ENCODE assay signal across 9 cellular contexts in genomic region chrX:47030339-47030738, GRCh38. TPM values are rescaled to one million over a fixed set of nuclear protein-coding genes. Genes with fewer than 3 reads are reported as not detected.
DNase-seq lines count a peak whose midpoint lies in the region; ATAC-seq and TF ChIP-seq lines count a peak whose summit lies in the region.
"Had no signal": no experiment of that assay in that cellular context is flagged by ENCODE, and none has a peak within 500 bp of the region (broad histone marks: within the 10 kb centered on the region; RNA-seq: fewer than 3 reads in every experiment).

No MANE protein-coding gene starts in this region.

- H3K9me2 ChIP-seq in hepatocyte (replicated peaks; ENCODE audit: insufficient read depth): no peaks in the 10 kb centered on the region

- no peak overlapping the region for H3K4me2 ChIP-seq in hepatocyte

- no peaks in the 10 kb centered on the region for H3K4me1 Mint-ChIP-seq in activated CD8-positive, alpha-beta T cell treated with anti-CD3 and anti-CD28 coated beads for 36 hours (ENCODE audit: low read depth)

- H3K36me3 ChIP-seq in hepatocyte (replicated peaks; ENCODE audit: insufficient read depth, low read depth): no peaks in the 10 kb centered on the region
- H3K36me3 ChIP-seq in suprapubic skin: no peaks in the 10 kb centered on the region

- peak; percentile 62 for TF ChIP-seq CTCF in GM12873 (IDR thresholded peaks at IDR 0.05; ENCODE audit: insufficient read depth, low read depth, low read length, missing control alignments)
- peak; percentile 63 for TF ChIP-seq CTCF in activated CD8-positive, alpha-beta T cell treated with anti-CD3 and anti-CD28 coated beads for 36 hours (IDR thresholded peaks at IDR 0.05)
- peak; percentile 60 for TF ChIP-seq CTCF in hepatocyte (IDR thresholded peaks at IDR 0.05; ENCODE audit: poor library complexity)
- TF ChIP-seq CTCF in suprapubic skin (IDR thresholded peaks at IDR 0.05): peak; percentile 5 to 31

- TF ChIP-seq EP300 in suprapubic skin (IDR thresholded peaks at IDR 0.05): no peak

- H3K27me3 Mint-ChIP-seq in activated CD8-positive, alpha-beta T cell treated with anti-CD3 and anti-CD28 coated beads for 36 hours: no peaks in the 10 kb centered on the region

- no peak for TF ChIP-seq POLR2A in suprapubic skin (IDR thresholded peaks at IDR 0.05)

- H3K9me3 Mint-ChIP-seq in activated CD8-positive, alpha-beta T cell treated with anti-CD3 and anti-CD28 coated beads for 36 hours: no peaks in the 10 kb centered on the region

- peak; percentile 39 for DNase-seq in AG20443 (ENCODE audit: low spot score)
- peak; percentile 68 for DNase-seq in NCI-H2107 treated with DMSO at 0.1 percent for 48 hours (lab: John Stamatoyannopoulos, UW; ENCODE audit: unreplicated experiment)
- peak; percentile 6 for DNase-seq in activated CD8-positive, alpha-beta T cell treated with anti-CD3 and anti-CD28 coated beads for 36 hours
- peak; percentile 71 for DNase-seq in hepatocyte (ENCODE audit: low spot score)
- no peak for DNase-seq in suprapubic skin (ENCODE audit: low spot score in 2 of 2)
- DNase-seq in cortex of kidney (lab: John Stamatoyannopoulos, UW): no peak

- H3K9me3 ChIP-seq in hepatocyte (ENCODE audit: low read depth) (no peaks in the 10 kb centered on the region), suprapubic skin (no peaks in the 10 kb centered on the region)
- H3K9me3 ChIP-seq: mucosa of descending colon had no signal

- no peak overlapping the region for H3K27ac Mint-ChIP-seq in activated CD8-positive, alpha-beta T cell treated with anti-CD3 and anti-CD28 coated beads for 36 hours

- H3K36me3 Mint-ChIP-seq in activated CD8-positive, alpha-beta T cell treated with anti-CD3 and anti-CD28 coated beads for 36 hours (ENCODE audit: low read depth): no peaks in the 10 kb centered on the region

- no peaks in the 10 kb centered on the region for H3K79me2 ChIP-seq in hepatocyte

- ATAC-seq in activated CD8-positive, alpha-beta T cell treated with anti-CD3 and anti-CD28 coated beads for 36 hours: no peak
- ATAC-seq in HG03159 (IDR thresholded peaks at IDR 0.05; ENCODE audit: unreplicated experiment): no peak
- ATAC-seq: mucosa of descending colon had no signal

- H2AFZ ChIP-seq in hepatocyte: no peak overlapping the region

- no peaks in the 10 kb centered on the region for H4K20me1 ChIP-seq in hepatocyte (ENCODE audit: insufficient read depth, poor library complexity, severe bottlenecking)

- POLR2A ChIA-PET in activated CD8-positive, alpha-beta T cell treated with anti-CD3 and anti-CD28 coated beads for 36 hours (lab: Charles Lee): no interaction called here

- H3K4me3 ChIP-seq in hepatocyte (no peak overlapping the region), suprapubic skin (no peak overlapping the region)
- H3K4me3 ChIP-seq: mucosa of descending colon had no signal

- H3K27ac ChIP-seq in hepatocyte (no peak overlapping the region), suprapubic skin (no peak overlapping the region)

- CTCF ChIA-PET in activated CD8-positive, alpha-beta T cell treated with anti-CD3 and anti-CD28 coated beads for 36 hours (lab: Charles Lee): interaction anchor here (0.6 to 1.4 kb wide), 7 partner anchors 34 to 230 kb away, joined by 3 read pairs; no protein-coding TSS in a partner anchor

- peaks cover 3% of the 10 kb centered on the region for H3K4me1 ChIP-seq in hepatocyte (ENCODE audit: insufficient read depth)
- no peaks in the 10 kb centered on the region for H3K4me1 ChIP-seq in suprapubic skin

- intact Hi-C loops in activated CD8-positive, alpha-beta T cell treated with anti-CD3 and anti-CD28 coated beads for 36 hours (cut with micrococcal nuclease): no loop called here

- H3K27me3 ChIP-seq in hepatocyte (no peaks in the 10 kb centered on the region), suprapubic skin (no peaks in the 10 kb centered on the region)

- no peak overlapping the region for H3K4me3 Mint-ChIP-seq in activated CD8-positive, alpha-beta T cell treated with anti-CD3 and anti-CD28 coated beads for 36 hours

RNA-seq across cellular contexts. Expression of gene RGN, which starts 47.9 kb away (rescaled TPM):
- not detected for total RNA-seq in activated CD8-positive, alpha-beta T cell treated with anti-CD3 and anti-CD28 coated beads for 36 hours
- total RNA-seq in hepatocyte: 105 and 108 TPM in 2 replicates
- 82.7 and 111 TPM in 2 replicates for polyA plus RNA-seq in hepatocyte
- total RNA-seq in suprapubic skin: 1 to 10 TPM in 2 of 4 donors, under 1 TPM in 1, not detected in 1; 0.29 to 1.8 (median 1.5) TPM

Comparison
In these comparisons a context has a peak if more than half of its experiments do, and no peak if none do; other contexts are left out.
1. DNase-seq: peak in AG20443 (single experiment), NCI-H2107 treated with DMSO at 0.1 percent for 48 hours (single experiment), activated CD8-positive, alpha-beta T cell treated with anti-CD3 and anti-CD28 coated beads for 36 hours (single experiment) and hepatocyte (single experiment); none in suprapubic skin (0 of 2) and cortex of kidney (single experiment).
2. RNA of gene RGN, which starts 47.9 kb away (total RNA-seq): 105 to 108 TPM in hepatocyte; 0.29 to 1.8 TPM in suprapubic skin and not detected in activated CD8-positive, alpha-beta T cell treated with anti-CD3 and anti-CD28 coated beads for 36 hours; every median in the first group is over 10 times any median in the second.
3. Peak in every context shown above with its lines, with median percentiles within 50 percentile points of each other: CTCF ChIP-seq.